Comparison of ENCODE assay signal across 16 cellular contexts in the genomic region with DNA sequence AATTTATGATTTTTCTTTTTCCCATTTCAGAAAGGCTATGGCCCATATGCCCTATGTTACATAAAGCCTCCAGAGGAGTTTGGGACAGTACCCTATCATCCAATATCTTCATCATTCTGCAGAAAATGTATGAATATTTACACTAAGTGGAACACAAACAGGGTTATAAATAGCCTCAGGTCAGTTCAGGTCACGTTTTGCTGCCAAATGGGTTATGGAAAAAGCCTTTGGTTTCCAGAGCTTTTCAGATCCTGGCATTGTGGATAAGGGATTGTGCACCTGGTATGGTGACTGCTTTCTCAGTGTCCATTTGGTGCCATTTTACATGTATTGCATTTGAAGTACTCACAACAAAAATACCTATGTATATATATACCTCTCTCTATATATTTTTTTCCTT. TPM values are rescaled to one million over a fixed set of nuclear protein-coding genes. Genes with fewer than 3 reads are reported as not detected.
DNase-seq lines count a peak whose midpoint lies in the region; ATAC-seq and TF ChIP-seq lines count a peak whose summit lies in the region.
"Had no signal": no experiment of that assay in that cellular context is flagged by ENCODE, and none has a peak within 500 bp of the region (broad histone marks: within the 10 kb centered on the region; RNA-seq: fewer than 3 reads in every experiment).

No MANE protein-coding gene starts in this region.

- POLR2A ChIA-PET in SK-N-SH (lab: Yijun Ruan, JAX) (interaction anchor here (0.6 kb wide), 1 partner anchor 11 kb away, joined by 3 read pairs; no protein-coding TSS in a partner anchor), T-cell (lab: Charles Lee) (no interaction called here)

- H3K27ac Mint-ChIP-seq in osteocyte (ENCODE audit: unreplicated experiment) (peak overlapping the region; percentile 83), T-cell (no peak overlapping the region)
- H3K27ac Mint-ChIP-seq: activated CD4-positive, alpha-beta T cell treated with anti-CD3 and anti-CD28 coated beads for 36 hours; activated naive CD8-positive, alpha-beta T cell treated with anti-CD3 and anti-CD28 coated beads for 36 hours; CD4-positive, CD25-positive, alpha-beta regulatory T cell had no signal

- no peak for TF ChIP-seq EP300 in SK-N-SH (IDR thresholded peaks at IDR 0.05; ENCODE audit: borderline replicate concordance in 1 of 2, low read depth in 1 of 2, low read length in 1 of 2)

- DNase-seq in SK-N-SH = no peak
- peak in 1 of 5 donors; percentile 18 for DNase-seq in heart left ventricle
- no peak for DNase-seq in osteocyte (ENCODE audit: extremely low spot score, unreplicated experiment)
- no peak for DNase-seq in uterus
- no peak for DNase-seq in 8988T
- DNase-seq in H4 (ENCODE audit: low spot score) = no peak
- no peak for DNase-seq in T-cell
- DNase-seq: activated CD4-positive, alpha-beta T cell treated with anti-CD3 and anti-CD28 coated beads for 36 hours; activated naive CD8-positive, alpha-beta T cell treated with anti-CD3 and anti-CD28 coated beads for 36 hours; CD4-positive, CD25-positive, alpha-beta regulatory T cell; naive B cell; NCI-H446 treated with DMSO at 0.1 percent for 48 hours; SHP77; trophoblast cell had no signal

- H3K4me3 Mint-ChIP-seq in osteocyte (ENCODE audit: unreplicated experiment) = no peak overlapping the region
- H3K4me3 Mint-ChIP-seq in T-cell = no peak overlapping the region
- H3K4me3 Mint-ChIP-seq: activated CD4-positive, alpha-beta T cell treated with anti-CD3 and anti-CD28 coated beads for 36 hours; activated naive CD8-positive, alpha-beta T cell treated with anti-CD3 and anti-CD28 coated beads for 36 hours; CD4-positive, CD25-positive, alpha-beta regulatory T cell; naive B cell had no signal

- 29% methylated on average over 1 of the region's 1 CpG for WGBS in SK-N-SH (ENCODE audit: low lambda C conversion rate)
- WGBS in heart left ventricle, 4 donors = 10 to 23% (median 14%) methylated on average over 1 of the region's 1 CpG

- H3K36me3 ChIP-seq in SK-N-SH (replicated peaks in 1 of 2; ENCODE audit: control insufficient read depth in 1 of 2, insufficient read depth in 2 of 2, low read length in 1 of 2) (no peaks in the 10 kb centered on the region), heart left ventricle (peaks cover 0 to 7% (median 4%) of the 10 kb centered on the region in 9 donors), uterus (no peaks in the 10 kb centered on the region)

- TF ChIP-seq POLR2A in heart left ventricle (IDR thresholded peaks at IDR 0.05) (no peak), uterus (IDR thresholded peaks at IDR 0.05) (no peak)

- no peak for TF ChIP-seq RAD21 in SK-N-SH (IDR thresholded peaks at IDR 0.05; ENCODE audit: low read length)

- H4K20me1 ChIP-seq in SK-N-SH (ENCODE audit: insufficient read depth) = no peaks in the 10 kb centered on the region

- peak overlapping the region; percentile 51 to 77; a peak in 3 of 4 replicates for H3K27ac ChIP-seq in SK-N-SH (ENCODE audit: low read depth in 2 of 2, low read length in 1 of 2)
- peak overlapping the region; percentile 27 to 75 (median 64) for H3K27ac ChIP-seq in heart left ventricle
- H3K27ac ChIP-seq in uterus = peak overlapping the region; percentile 54 to 71
- H3K27ac ChIP-seq: A549 had no signal

- H3K27me3 ChIP-seq in SK-N-SH (ENCODE audit: insufficient read depth) = no peaks in the 10 kb centered on the region; the same call in 1 of the 2 replicates
- H3K27me3 ChIP-seq in heart left ventricle = no peaks in the 10 kb centered on the region
- no peaks in the 10 kb centered on the region for H3K27me3 ChIP-seq in uterus

- peaks cover 0 to 3% of the 10 kb centered on the region in 2 experiments; a peak in 2 of 4 replicates for H3K4me1 ChIP-seq in SK-N-SH (ENCODE audit: control insufficient read depth in 1 of 2, insufficient read depth in 2 of 2, low read depth in 1 of 2, low read length in 1 of 2)
- peaks cover 14 to 86% (median 46%) of the 10 kb centered on the region in 12 donors for H3K4me1 ChIP-seq in heart left ventricle
- H3K4me1 ChIP-seq in uterus = peaks cover 0 to 13% of the 10 kb centered on the region in 2 donors

- H3K36me3 Mint-ChIP-seq in osteocyte (ENCODE audit: unreplicated experiment) (peaks cover 6% of the 10 kb centered on the region), T-cell (no peaks in the 10 kb centered on the region)
- H3K36me3 Mint-ChIP-seq: activated naive CD8-positive, alpha-beta T cell treated with anti-CD3 and anti-CD28 coated beads for 36 hours; CD4-positive, CD25-positive, alpha-beta regulatory T cell; naive B cell had no signal

- 0 out of 2 replicates have a peak, but pooled peaks cover 7% of the 10 kb centered on the region for H3K79me2 ChIP-seq in SK-N-SH (ENCODE audit: insufficient read depth)

- H3K27me3 Mint-ChIP-seq in osteocyte (ENCODE audit: unreplicated experiment) = no peaks in the 10 kb centered on the region
- H3K27me3 Mint-ChIP-seq in T-cell = no peaks in the 10 kb centered on the region
- H3K27me3 Mint-ChIP-seq: activated CD4-positive, alpha-beta T cell treated with anti-CD3 and anti-CD28 coated beads for 36 hours; activated naive CD8-positive, alpha-beta T cell treated with anti-CD3 and anti-CD28 coated beads for 36 hours; CD4-positive, CD25-positive, alpha-beta regulatory T cell; naive B cell had no signal

- TF ChIP-seq CTCF in SK-N-SH (IDR thresholded peaks at IDR 0.05) = no peak
- no peak for TF ChIP-seq CTCF in heart left ventricle (IDR thresholded peaks at IDR 0.05)
- TF ChIP-seq CTCF in osteocyte (IDR thresholded peaks at IDR 0.05) = no peak
- no peak for TF ChIP-seq CTCF in uterus (IDR thresholded peaks at IDR 0.05)

- no peaks in the 10 kb centered on the region for H3K9me3 Mint-ChIP-seq in osteocyte (ENCODE audit: unreplicated experiment)
- no peaks in the 10 kb centered on the region for H3K9me3 Mint-ChIP-seq in T-cell
- H3K9me3 Mint-ChIP-seq: activated naive CD8-positive, alpha-beta T cell treated with anti-CD3 and anti-CD28 coated beads for 36 hours; CD4-positive, CD25-positive, alpha-beta regulatory T cell had no signal

- H3K9me2 ChIP-seq in SK-N-SH = no peaks in the 10 kb centered on the region

- H3F3A ChIP-seq in SK-N-SH (replicated peaks; ENCODE audit: insufficient read depth) = peaks cover 4% of the 10 kb centered on the region

- H3K4me1 Mint-ChIP-seq in osteocyte (ENCODE audit: unreplicated experiment) (peaks cover 68% of the 10 kb centered on the region), T-cell (peaks cover 0 to 11% (median 9%) of the 10 kb centered on the region in 3 donors)

- ATAC-seq in SK-N-SH treated with all-trans-retinoic acid at 6 μM for 48 hours (no peak; the same call in 2 of the 3 replicates), heart left ventricle (peak; percentile 5 to 62 (median 41)), T-cell (replicated peaks in 1 of 4) (no peak)
- ATAC-seq: A549; activated CD4-positive, alpha-beta T cell treated with anti-CD3 and anti-CD28 coated beads for 36 hours had no signal

- no peak overlapping the region for H3K9ac ChIP-seq in SK-N-SH

- H2AFZ ChIP-seq in SK-N-SH (ENCODE audit: low read depth) = no peak overlapping the region

- H3K9me3 ChIP-seq in SK-N-SH = no peaks in the 10 kb centered on the region
- no peaks in the 10 kb centered on the region for H3K9me3 ChIP-seq in heart left ventricle
- H3K9me3 ChIP-seq in uterus = no peaks in the 10 kb centered on the region
- H3K9me3 ChIP-seq: A549 had no signal

- intact Hi-C loops in heart left ventricle (cut with DNase I) (no loop called here), uterus (cut with DNase I; ENCODE audit: low total_unique reads) (no loop called here)

- H3K4me2 ChIP-seq in SK-N-SH = 0 out of 2 replicates have a peak overlapping the region, but pooled peaks have one; percentile 11
- H3K4me2 ChIP-seq: A549 had no signal

- CTCF ChIA-PET in SK-N-SH (lab: Yijun Ruan, JAX) = interaction anchor here (1.6 kb wide), 1 partner anchor 10 kb away, joined by 3 read pairs; no protein-coding TSS in a partner anchor
- CTCF ChIA-PET in T-cell (lab: Charles Lee) = interaction anchor here in 1 of 2 donors (1.1 kb wide), 1 partner anchor 22 kb away, joined by 3 read pairs; no protein-coding TSS in a partner anchor

- H3K4me3 ChIP-seq in SK-N-SH (ENCODE audit: low read depth in 2 of 2, low read length in 1 of 2) (no peak overlapping the region), heart left ventricle (no peak overlapping the region), uterus (no peak overlapping the region)
- H3K4me3 ChIP-seq: A549 had no signal

TF ChIP-seq in SK-N-SH, 30 proteins besides CTCF, POLR2A, EP300 and RAD21 (continues in another document):
- TF ChIP-seq USF2 (IDR thresholded peaks at IDR 0.05; ENCODE audit: borderline replicate concordance, low read depth, low read length) = no peak
- no peak for TF ChIP-seq TEAD4 (IDR thresholded peaks at IDR 0.05; ENCODE audit: borderline replicate concordance, insufficient read depth)
- no peak for TF ChIP-seq MEF2A (IDR thresholded peaks at IDR 0.05; ENCODE audit: borderline replicate concordance, low read depth)

TF ChIP-seq in SK-N-SH treated with all-trans-retinoic acid at 6 μM for 48 hours, 23 proteins besides CTCF, POLR2A, EP300 and RAD21 (continues in another document):
- TF ChIP-seq ZFP3 (CRISPR knock-in tag; IDR thresholded peaks at IDR 0.05) = no peak

RNA-seq across cellular contexts. Expression of gene UTRN, which starts 29.4 kb away (rescaled TPM):
- 6.8 and 8.7 TPM in 2 replicates for polyA plus RNA-seq in SK-N-SH (2012; rRNA removed)
- polyA plus RNA-seq in SK-N-SH (2012; cell fraction: cytosol; rRNA removed) = 10.1 and 10.3 TPM in 2 replicates
- polyA plus RNA-seq in SK-N-SH (2012; cell fraction: nucleus; rRNA removed) = 9.0 and 18.6 TPM in 2 replicates
- total RNA-seq in heart left ventricle = 100 to 1,000 TPM in 3 of 9 donors, 10 to 100 TPM in 6; 69.3 to 129 (median 86.0) TPM
- 10 to 100 TPM; 13.9 to 28.8 TPM for polyA plus RNA-seq in heart left ventricle
- total RNA-seq in osteocyte = 144 and 152 TPM in 2 replicates
- total RNA-seq in uterus = 100 to 1,000 TPM in 3 of 4 donors, 10 to 100 TPM in 1; 86.8 to 336 (median 231) TPM
- 15.8 and 24.0 TPM in 2 replicates for total RNA-seq in H4 (2014; rRNA removed; shearing (Covaris generic))
- 100 to 1,000 TPM; 130 to 247 (median 164) TPM for total RNA-seq in T-cell

Comparison
In these comparisons a context has a peak if more than half of its experiments do, and no peak if none do; other contexts are left out.
1. ATAC-seq: peak in heart left ventricle (4 of 4); none in SK-N-SH treated with all-trans-retinoic acid at 6 μM for 48 hours (single experiment) and T-cell (0 of 4).
2. Peak in every context shown above with its lines, with median percentiles within 50 percentile points of each other: H3K27ac ChIP-seq.